Comparison of ENCODE assay signal across 10 cellular contexts in genomic region chr7:139906879-139907278, GRCh38.
"Had no signal": no experiment of that assay in that cellular context is flagged by ENCODE, and none has a peak within 500 bp of the region (broad histone marks: within the 10 kb centered on the region; RNA-seq: fewer than 3 reads in every experiment).

No MANE protein-coding gene starts in this region.

- FAIRE-seq: HepG2 had no signal

- H2AFZ ChIP-seq: GM23248 had no signal

- H3K36me3 ChIP-seq: HAP-1 had no signal

- H3K9ac ChIP-seq: GM23248 had no signal

- H3K4me3 ChIP-seq: GM23248, HAP-1 had no signal

- ATAC-seq: HCT116, HepG2 had no signal

- DNase-seq: GM23248, GOT3, H7, HFFc6, Kasumi-1, KG1 had no signal

- H3K27ac ChIP-seq: GM23248, HL-60 had no signal

- H3K4me1 ChIP-seq: HAP-1 had no signal
